10 cellular contexts compared by ENCODE assay signal in genomic region chr6:137155830-137156229, GRCh38.
DNase-seq lines count a peak whose midpoint lies in the region; ATAC-seq, FAIRE-seq and TF ChIP-seq lines count a peak whose summit lies in the region.
"Had no signal": no experiment of that assay in that cellular context is flagged by ENCODE, and none has a peak within 500 bp of the region (broad histone marks: within the 10 kb centered on the region; RNA-seq: fewer than 3 reads in every experiment).

No MANE protein-coding gene starts in this region.

- H3K4me2 ChIP-seq in OCI-LY3 (ENCODE audit: low read length) = 0 out of 2 replicates have a peak overlapping the region, but pooled peaks have one; percentile 11

- H3K9me3 ChIP-seq in OCI-LY3 (ENCODE audit: insufficient read depth, low read length) = 0 out of 2 replicates have a peak, but pooled peaks cover 3% of the 10 kb centered on the region

- H3K27ac ChIP-seq in OCI-LY3 (ENCODE audit: low read length) = no peak overlapping the region

- no peak overlapping the region for H3K9ac ChIP-seq in OCI-LY3 (ENCODE audit: low read length)

- peaks cover 10% of the 10 kb centered on the region for H3K4me1 ChIP-seq in OCI-LY3 (ENCODE audit: low read length)

- FAIRE-seq in urothelium cell line (lab: Jason Lieb, UNC) = no peak
- FAIRE-seq: colon had no signal

- H3K27me3 ChIP-seq in OCI-LY3 (ENCODE audit: low read depth, low read length) = no peaks in the 10 kb centered on the region

- no peak for TF ChIP-seq CTCF in OCI-LY3 (IDR thresholded peaks at IDR 0.05; ENCODE audit: low read depth, low read length)
- TF ChIP-seq CTCF in cardiac fibroblast (IDR thresholded peaks at IDR 0.05; ENCODE audit: low read depth, low read length) = no peak

- no peaks in the 10 kb centered on the region for H4K20me1 ChIP-seq in OCI-LY3 (ENCODE audit: insufficient read depth, low read length)

- H3K79me2 ChIP-seq in OCI-LY3 (ENCODE audit: low read length) = no peaks in the 10 kb centered on the region

- H2AFZ ChIP-seq in OCI-LY3 (ENCODE audit: low read depth, low read length) = peak overlapping the region; percentile 54; the same call in 1 of the 2 replicates

- peak; percentile 16 to 19 for DNase-seq in stimulated activated CD8-positive, alpha-beta memory T cell treated with anti-CD3 and anti-CD28 coated beads, Interleukin-15, amount 100 ng/mL, for 48 hours (ENCODE audit: low read depth in 2 of 2)
- DNase-seq in stimulated activated CD8-positive, alpha-beta memory T cell treated with anti-CD3 and anti-CD28 coated beads, Interleukin-4, amount 100 ng/mL, for 48 hours = no peak
- DNase-seq in cardiac fibroblast (ENCODE audit: low read depth in 2 of 2) (peak; percentile 8 to 75), urothelium cell line (ENCODE audit: low spot score) (peak; percentile 63), hepatic stellate cell (ENCODE audit: low spot score) (no peak), NCI-H345 (lab: John Stamatoyannopoulos, UW) (no peak)
- DNase-seq: right cardiac atrium had no signal

- no peak for ATAC-seq in HG03196 (IDR thresholded peaks at IDR 0.05; ENCODE audit: unreplicated experiment)
- ATAC-seq: right cardiac atrium had no signal

- H3K4me3 ChIP-seq in OCI-LY3 (ENCODE audit: low read length) (no peak overlapping the region), cardiac fibroblast (replicated peaks in 1 of 2; ENCODE audit: low read depth in 2 of 2, low read length in 2 of 2) (no peak overlapping the region)

- peaks cover 3% of the 10 kb centered on the region for H3K36me3 ChIP-seq in OCI-LY3 (replicated peaks; ENCODE audit: low read depth, low read length)

Comparison
In these comparisons a context has a peak if more than half of its experiments do, and no peak if none do; other contexts are left out.
1. DNase-seq: peak in stimulated activated CD8-positive, alpha-beta memory T cell treated with anti-CD3 and anti-CD28 coated beads, Interleukin-15, amount 100 ng/mL, for 48 hours (2 of 2), cardiac fibroblast (2 of 2) and urothelium cell line (single experiment); none in stimulated activated CD8-positive, alpha-beta memory T cell treated with anti-CD3 and anti-CD28 coated beads, Interleukin-4, amount 100 ng/mL, for 48 hours (single experiment), hepatic stellate cell (single experiment) and NCI-H345 (single experiment).